Comparison of ENCODE assay signal across 8 cellular contexts in genomic region chr9:38039090-38039906, GRCh38. TPM values are rescaled to one million over a fixed set of nuclear protein-coding genes. Genes with fewer than 3 reads are reported as not detected.
DNase-seq lines count a peak whose midpoint lies in the region; ATAC-seq, FAIRE-seq and TF ChIP-seq lines count a peak whose summit lies in the region.

No MANE protein-coding gene starts in this region.

- H3K9me3 ChIP-seq in A549 (no peaks in the 10 kb centered on the region), HepG2 (ENCODE audit: low read length) (no peaks in the 10 kb centered on the region)

- H4K20me1 ChIP-seq in HepG2 (ENCODE audit: insufficient read depth, low read length): peaks cover 31% of the 10 kb centered on the region; the same call in 1 of the 2 replicates

- DNase-seq in A549 (ENCODE audit: low read depth in 1 of 2, low spot score in 1 of 2) (peak in 1 of 2 experiments; percentile 58), HuH-7 (ENCODE audit: low spot score) (peak; percentile 28), astrocyte of the spinal cord (ENCODE audit: low read depth, low spot score) (peak; percentile 54), HepG2 (ENCODE audit: low spot score) (no peak), foreskin keratinocyte (no peak), DMS153 treated with DMSO at 0.1 percent for 48 hours (lab: John Stamatoyannopoulos, UW; ENCODE audit: unreplicated experiment) (no peak)

- FAIRE-seq in A549 (lab: Jason Lieb, UNC) (no peak), HepG2 (lab: Jason Lieb, UNC) (no peak)

- no peak for TF ChIP-seq POLR2A in A549 (IDR thresholded peaks at IDR 0.05; ENCODE audit: low read length)
- no peak for TF ChIP-seq POLR2A in HepG2 (IDR thresholded peaks at IDR 0.05; ENCODE audit: insufficient read depth in 1 of 2, low read depth in 2 of 2, low read length in 2 of 2)

- in situ Hi-C loops in astrocyte of the spinal cord (cut with HindIII; ENCODE audit: low sequenced_read_pairs) (no loop called here), HepG2 (cut with HindIII; ENCODE audit: extremely low pct_ligation_motif_present, low pct_unique_long_range_greater_than_20kb) (no loop called here)

- BruUV-seq in HepG2 (replicated peaks; lab: Mats Ljungman, UMichigan): no TSS peak

- H3K4me1 ChIP-seq in A549: peaks cover 88% of the 10 kb centered on the region
- H3K4me1 ChIP-seq in HepG2 (ENCODE audit: insufficient read depth, low read length): peaks cover 94% of the 10 kb centered on the region
- H3K4me1 ChIP-seq in foreskin keratinocyte: peaks cover 45% of the 10 kb centered on the region

- H3K4me2 ChIP-seq in A549: peak overlapping the region; percentile 71
- no peak overlapping the region for H3K4me2 ChIP-seq in HepG2 (ENCODE audit: low read depth, low read length)

- H3K36me3 ChIP-seq in HepG2 (replicated peaks in 1 of 2; ENCODE audit: control insufficient read depth in 1 of 2, insufficient read depth in 2 of 2, low read length in 2 of 2): peaks cover 8 to 42% of the 10 kb centered on the region in 2 experiments

- peak in 1 of 2 experiments; percentile 18; a peak in 1 of 5 replicates for TF ChIP-seq RAD21 in A549 (conservative IDR thresholded peaks at IDR 0.05 in 1 of 2, IDR thresholded peaks at IDR 0.05 in 1 of 2)
- no peak for TF ChIP-seq RAD21 in HepG2 (CRISPR knock-in tag; IDR thresholded peaks at IDR 0.05)

- POLR2A ChIA-PET in A549 (lab: Yijun Ruan, JAX): no interaction called here
- POLR2A ChIA-PET in HepG2 (lab: Yijun Ruan, JAX): interaction anchor here (1.5 kb wide), 1 partner anchor 31 kb away, joined by 4 read pairs; no protein-coding TSS in a partner anchor

- H3K4me3 ChIP-seq in A549 (no peak overlapping the region), astrocyte of the spinal cord (ENCODE audit: low read depth, low read length) (no peak overlapping the region), HepG2 (replicated peaks in 1 of 3; ENCODE audit: insufficient read depth in 1 of 3, low read depth in 2 of 3, low read length in 3 of 3) (no peak overlapping the region)

- no peaks in the 10 kb centered on the region for H3K27me3 ChIP-seq in HepG2 (ENCODE audit: control insufficient read depth in 1 of 2, insufficient read depth in 2 of 2, low read length in 2 of 2)
- H3K27me3 ChIP-seq in foreskin keratinocyte: no peaks in the 10 kb centered on the region

- H3K79me2 ChIP-seq in HepG2 (ENCODE audit: insufficient read depth, low read length): peaks cover 96% of the 10 kb centered on the region

- H2AFZ ChIP-seq in HepG2 (ENCODE audit: low read length): no peak overlapping the region

- intact Hi-C loops in HepG2 (cut with micrococcal nuclease; ENCODE audit: unreplicated experiment): no loop called here

- no peak overlapping the region for H3K9ac ChIP-seq in HepG2 (ENCODE audit: insufficient read depth, low read depth, low read length)

- TF ChIP-seq CTCF in A549 (IDR thresholded peaks at IDR 0.05) (no peak), astrocyte of the spinal cord (IDR thresholded peaks at IDR 0.05; ENCODE audit: low read depth, low read length) (no peak), HepG2 (CRISPR knock-in tag; IDR thresholded peaks at IDR 0.05) (no peak), foreskin keratinocyte (conservative IDR thresholded peaks at IDR 0.05) (no peak)

- ATAC-seq in A549: peak; percentile 35 to 46; a peak in 4 of 6 replicates
- ATAC-seq in HepG2: no peak
- no peak for ATAC-seq in HG03159 (IDR thresholded peaks at IDR 0.05; ENCODE audit: unreplicated experiment)
- ATAC-seq in foreskin keratinocyte: no peak
- no peak for ATAC-seq in GM19397 (IDR thresholded peaks at IDR 0.05; ENCODE audit: unreplicated experiment)

- CTCF ChIA-PET in A549 (lab: Yijun Ruan, JAX) (interaction anchor here (0.8 to 2.2 kb wide), 6 partner anchors 11 to 126 kb away, joined by 3 to 7 read pairs (median 4); partner anchors contain the start of gene SHB), HepG2 (lab: Yijun Ruan, JAX; ENCODE audit: low intra/inter-chr PET ratio, low total read pairs) (no interaction called here)

- WGBS in A549 (ENCODE audit: missing lambda C conversion rate): 44% methylated on average over 16 of the region's 16 CpGs
- WGBS in HepG2 (ENCODE audit: low lambda C conversion rate): 80% methylated on average over 10 of the region's 16 CpGs

- H3K27ac ChIP-seq in A549 (peak overlapping the region; percentile 84 to 97), HepG2 (ENCODE audit: extremely low read length, insufficient read depth, low read length) (peak overlapping the region; percentile 8), foreskin keratinocyte (no peak overlapping the region)

- no peak for TF ChIP-seq EP300 in A549 (IDR thresholded peaks at IDR 0.05)
- TF ChIP-seq EP300 in HepG2 (IDR thresholded peaks at IDR 0.05; ENCODE audit: low read depth in 2 of 2, low read length in 2 of 2): no peak
- TF ChIP-seq EP300 in HepG2 (CRISPR knock-in tag; IDR thresholded peaks at IDR 0.05; ENCODE audit: borderline replicate concordance): no peak

TF ChIP-seq in A549, 52 proteins besides CTCF, POLR2A, EP300 and RAD21:
- TF ChIP-seq MAX (IDR thresholded peaks at IDR 0.05) (peak; percentile 16; the same call in 1 of the 2 replicates), CEBPB (IDR thresholded peaks at IDR 0.05) (0 out of 4 replicates have a peak, but pooled peaks of 1 of the 2 experiments have one; percentile 14), KDM5A (IDR thresholded peaks at IDR 0.05) (no peak), MAFK (IDR thresholded peaks at IDR 0.05; ENCODE audit: partially characterized antibody) (peak; percentile 82)

TF ChIP-seq in HepG2, 621 proteins besides CTCF, POLR2A, EP300 and RAD21 (continues in another document):
- TF ChIP-seq SP140L (CRISPR knock-in tag; IDR thresholded peaks at IDR 0.05; ENCODE audit: borderline replicate concordance) (no peak), RCOR2 (CRISPR knock-in tag; IDR thresholded peaks at IDR 0.05) (0 out of 2 replicates have a peak, but pooled peaks have one; percentile 43), BRCA1 (CRISPR knock-in tag; IDR thresholded peaks at IDR 0.05) (no peak), MED1 (CRISPR knock-in tag; IDR thresholded peaks at IDR 0.05) (0 out of 2 replicates have a peak, but pooled peaks have one; percentile 12), CENPX (CRISPR knock-in tag; IDR thresholded peaks at IDR 0.05) (no peak), ZNF549 (CRISPR knock-in tag; IDR thresholded peaks at IDR 0.05) (no peak), ZBTB33 (CRISPR knock-in tag; IDR thresholded peaks at IDR 0.05) (peak; percentile 40; the same call in 1 of the 2 replicates)

RNA-seq across cellular contexts. Expression of gene SHB, which starts 29.7 kb away (rescaled TPM):
- 15.4 and 16.4 TPM in 2 replicates for polyA plus RNA-seq in A549 (2011; rRNA removed)
- polyA plus RNA-seq in A549 (2012; cell fraction: cytosol; rRNA removed): 20.9 and 25.8 TPM in 2 replicates
- polyA plus RNA-seq in A549 (2012; cell fraction: nucleus; rRNA removed): 18.9 and 20.7 TPM in 2 replicates
- polyA plus RNA-seq in A549 (2017; fragmentation: RNase III; extraction: RNeasy Plus Mini Kit Qiagen cat#74134 plus additional on column Dnase treatment): 21.6 to 22.4 TPM (median 22.0 TPM) in 3 replicates
- 23.8 and 23.9 TPM in 2 replicates for polyA minus RNA-seq in A549 (2011; rRNA and poly(A)+ RNA removed)
- 14.7 and 19.4 TPM in 2 replicates for total RNA-seq in HepG2 (2016; rRNA removed; fragmentation: Illumina TruSeq; extraction: Trizol)
- 7.3 and 8.2 TPM in 2 replicates for total RNA-seq in HepG2 (2016; cell fraction: cytosol; rRNA removed; fragmentation: Illumina TruSeq; extraction: Trizol; ENCODE audit: low read depth)
- 12.9 and 18.0 TPM in 2 replicates for total RNA-seq in HepG2 (2016; cell fraction: insoluble cytoplasmic fraction; rRNA removed; fragmentation: Illumina TruSeq; extraction: Trizol)
- 16.0 and 20.4 TPM in 2 replicates for total RNA-seq in HepG2 (2016; cell fraction: membrane; rRNA removed; fragmentation: Illumina TruSeq; extraction: Trizol)
- 12.0 and 14.5 TPM in 2 replicates for total RNA-seq in HepG2 (2016; cell fraction: nucleus; rRNA removed; fragmentation: Illumina TruSeq; extraction: Trizol)
- 20.7 and 25.3 TPM in 2 replicates for polyA plus RNA-seq in HepG2 (2011; rRNA removed)
- polyA plus RNA-seq in HepG2 (2011; cell fraction: cytosol; rRNA removed): 19.8 and 24.1 TPM in 2 replicates
- 26.3 and 29.8 TPM in 2 replicates for polyA plus RNA-seq in HepG2 (2011; cell fraction: nucleus; rRNA removed)
- polyA plus RNA-seq in HepG2 (2012): 16.2 and 22.8 TPM in 2 replicates
- polyA plus RNA-seq in HepG2 (2016; cell fraction: cytosol; fragmentation: Illumina TruSeq; extraction: Trizol; ENCODE audit: low read depth): 9.0 and 11.2 TPM in 2 replicates
- 21.3 and 23.2 TPM in 2 replicates for polyA plus RNA-seq in HepG2 (2016; cell fraction: insoluble cytoplasmic fraction; fragmentation: Illumina TruSeq; extraction: Trizol; ENCODE audit: low read depth)
- polyA plus RNA-seq in HepG2 (2016; cell fraction: membrane; fragmentation: Illumina TruSeq; extraction: Trizol; ENCODE audit: low read depth): 18.0 and 21.9 TPM in 2 replicates
- polyA plus RNA-seq in HepG2 (2016; cell fraction: nucleus; fragmentation: Illumina TruSeq; extraction: Trizol; ENCODE audit: insufficient read depth, low read depth): 17.6 and 17.8 TPM in 2 replicates
- polyA minus RNA-seq in HepG2 (2011; rRNA and poly(A)+ RNA removed; ENCODE audit: low replicate concordance): 8.6 and 37.7 TPM in 2 replicates
- polyA minus RNA-seq in HepG2 (2011; cell fraction: cytosol; rRNA and poly(A)+ RNA removed): 28.1 and 28.8 TPM in 2 replicates
- polyA minus RNA-seq in HepG2 (2011; cell fraction: nucleus; rRNA and poly(A)+ RNA removed): 42.1 and 49.2 TPM in 2 replicates
- 17.0 and 19.0 TPM in 2 replicates for total RNA-seq in foreskin keratinocyte
- polyA plus RNA-seq in foreskin keratinocyte: 15.8 and 17.8 TPM in 2 replicates

Comparison
In these comparisons a context has a peak if more than half of its experiments do, and no peak if none do; other contexts are left out.
1. ATAC-seq: peak in A549 (2 of 2); none in HepG2 (single experiment), HG03159 (single experiment), foreskin keratinocyte (single experiment) and GM19397 (single experiment).
2. DNase-seq: peak in HuH-7 (single experiment) and astrocyte of the spinal cord (single experiment); none in HepG2 (single experiment), foreskin keratinocyte (0 of 2) and DMS153 treated with DMSO at 0.1 percent for 48 hours (single experiment).
3. Of the 38 proteins assayed by ChIP-seq in both HepG2 and A549: peak only in HepG2: none; only in A549: MAFK and MAX; in both: none; in neither: 34; mixed calls (peak in some experiments, not most) for 2.